14 cellular contexts compared by ENCODE assay signal in genomic region chr18:37395631-37396030, GRCh38.
A peak's percentile ranks its signal among the peaks of the same experiment; 100 is the strongest.
DNase-seq lines count a peak whose midpoint lies in the region; ATAC-seq and TF ChIP-seq lines count a peak whose summit lies in the region.
"Had no signal": no experiment of that assay in that cellular context is flagged by ENCODE, and none has a peak within 500 bp of the region (broad histone marks: within the 10 kb centered on the region; RNA-seq: fewer than 3 reads in every experiment).

No MANE protein-coding gene starts in this region.

- no peak overlapping the region for H2AK5ac ChIP-seq in IMR-90 (ENCODE audit: low read depth, low read length)

- CTCF ChIA-PET in IMR-90 (lab: Yijun Ruan, JAX): no interaction called here

- no peak overlapping the region; the same call in 1 of the 2 replicates for H3K4ac ChIP-seq in IMR-90 (ENCODE audit: low read depth, low read length)

- no peak overlapping the region for H3K4me3 Mint-ChIP-seq in glutamatergic neuron (ENCODE audit: unreplicated experiment)
- peak overlapping the region; percentile 1 for H3K4me3 Mint-ChIP-seq in nephron progenitor cell

- no peak overlapping the region; the same call in 1 of the 2 replicates for H3K18ac ChIP-seq in IMR-90 (ENCODE audit: low read depth, low read length)

- no peak overlapping the region for H3K56ac ChIP-seq in IMR-90 (ENCODE audit: extremely low read depth, insufficient read depth, low read length)

- no peak overlapping the region; the same call in 2 of the 3 replicates for H2BK15ac ChIP-seq in IMR-90 (ENCODE audit: low read depth, low read length)

- H3K27ac Mint-ChIP-seq in glutamatergic neuron (ENCODE audit: unreplicated experiment) (peak overlapping the region; percentile 97), nephron progenitor cell (no peak overlapping the region)
- H3K27ac Mint-ChIP-seq: CD4-positive, alpha-beta memory T cell had no signal

- H3K9me1 ChIP-seq in IMR-90 (ENCODE audit: insufficient read depth, low read length): peaks cover 3% of the 10 kb centered on the region; the same call in 1 of the 2 replicates

- H3K4me1 Mint-ChIP-seq in glutamatergic neuron (ENCODE audit: low read depth, unreplicated experiment) (peaks cover 50% of the 10 kb centered on the region), nephron progenitor cell (peaks cover 44% of the 10 kb centered on the region)

- no peak overlapping the region for H3K9ac ChIP-seq in IMR-90 (ENCODE audit: low read depth, low read length)
- H3K9ac ChIP-seq: GM23248 had no signal

- DNase-seq in IMR-90 (no peak), glutamatergic neuron (no peak), nephron progenitor cell (no peak)
- DNase-seq: BE2C; CD4-positive, alpha-beta memory T cell; GF-D8; GM23248 had no signal

- dilution Hi-C loops in IMR-90 (cut with HindIII; ENCODE audit: low sequenced_read_pairs, unreplicated experiment): no loop called here

- no peak overlapping the region for H4K5ac ChIP-seq in IMR-90 (ENCODE audit: low read depth, low read length)

- no peaks in the 10 kb centered on the region for H3K36me3 ChIP-seq in IMR-90 (ENCODE audit: control insufficient read depth, insufficient read depth, low read length)
- H3K36me3 ChIP-seq: BE2C had no signal

- H3K14ac ChIP-seq in IMR-90 (replicated peaks; ENCODE audit: low read depth, low read length): no peak overlapping the region

- no peaks in the 10 kb centered on the region for H3K79me1 ChIP-seq in IMR-90 (ENCODE audit: low read depth in 1 of 2, low read length in 2 of 2)

- H3K27ac ChIP-seq in IMR-90 (ENCODE audit: insufficient read depth, low read length) (no peak overlapping the region), temporal lobe (ENCODE audit: low read depth, low read length) (peak overlapping the region; percentile 19)
- H3K27ac ChIP-seq: A549, C4-2B, GM23248 had no signal

- H2AK9ac ChIP-seq in IMR-90 (replicated peaks; ENCODE audit: low read depth, low read length, poor library complexity): no peak overlapping the region

- no peak overlapping the region for H3K23ac ChIP-seq in IMR-90 (ENCODE audit: low read depth, low read length)

- WGBS in IMR-90 (ENCODE audit: extremely low coverage in 2 of 2, insufficient read length in 1 of 2), 2 experiments: no CpG with 5 or more reads among the region's 4 CpGs

- TF ChIP-seq RAD21 in IMR-90 (IDR thresholded peaks at IDR 0.05; ENCODE audit: low read length): no peak

- H2BK20ac ChIP-seq in IMR-90 (ENCODE audit: low read depth, low read length): 0 out of 2 replicates have a peak overlapping the region, but pooled peaks have one; percentile 29

- no TSS peak for BruUV-seq in IMR-90 (replicated peaks; lab: Mats Ljungman, UMichigan)

- H3K9me3 Mint-ChIP-seq in glutamatergic neuron (ENCODE audit: unreplicated experiment) (peaks cover 16% of the 10 kb centered on the region), nephron progenitor cell (peaks cover 4% of the 10 kb centered on the region)

- intact Hi-C loops in IMR-90 (cut with micrococcal nuclease): loop anchor here (2.0 kb wide), 1 partner anchor 81 kb away; no protein-coding TSS in a partner anchor

- H2AFZ ChIP-seq in IMR-90 (replicated peaks; ENCODE audit: low read length, poor library complexity): no peak overlapping the region
- H2AFZ ChIP-seq: GM23248 had no signal

- H3K27me3 Mint-ChIP-seq in glutamatergic neuron (ENCODE audit: unreplicated experiment) (peaks cover 21% of the 10 kb centered on the region), nephron progenitor cell (ENCODE audit: low read depth, poor library complexity) (peaks cover 20% of the 10 kb centered on the region)

- in situ Hi-C loops in IMR-90 (cut with MboI; ENCODE audit: low sequenced_read_pairs): loop anchor here (10.0 kb wide), 1 partner anchor 49 kb away; no protein-coding TSS in a partner anchor

- H2BK120ac ChIP-seq in IMR-90 (ENCODE audit: low read depth, low read length): no peak overlapping the region

- no peaks in the 10 kb centered on the region for H3K9me3 ChIP-seq in IMR-90 (ENCODE audit: control insufficient read depth, insufficient read depth, low read length)
- H3K9me3 ChIP-seq: A549, BE2C had no signal

- no peak overlapping the region for H2BK5ac ChIP-seq in IMR-90 (ENCODE audit: low read depth, low read length, poor library complexity, severe bottlenecking)

- no peak overlapping the region for H3K4me2 ChIP-seq in IMR-90 (ENCODE audit: low read depth, low read length)
- H3K4me2 ChIP-seq: A549 had no signal

- TF ChIP-seq CTCF in IMR-90 (conservative IDR thresholded peaks at IDR 0.05; ENCODE audit: low read depth, low read length) (no peak), glutamatergic neuron (IDR thresholded peaks at IDR 0.05; ENCODE audit: partially characterized antibody, unreplicated experiment) (no peak), nephron progenitor cell (IDR thresholded peaks at IDR 0.05) (no peak)

- peaks cover 20% of the 10 kb centered on the region for H3K4me1 ChIP-seq in IMR-90 (ENCODE audit: control insufficient read depth, insufficient read depth, low read length)
- H3K4me1 ChIP-seq: A549, BE2C had no signal

- no peak for ATAC-seq in IMR-90 (ENCODE audit: low read depth)
- ATAC-seq in GM18873 (IDR thresholded peaks at IDR 0.05; ENCODE audit: low FRiP score, unreplicated experiment): no peak
- ATAC-seq in HG02885 (IDR thresholded peaks at IDR 0.05; ENCODE audit: poor library complexity, unreplicated experiment): no peak
- no peak for ATAC-seq in HG03025 (IDR thresholded peaks at IDR 0.05; ENCODE audit: low FRiP score, unreplicated experiment)
- ATAC-seq: A549, HCT116 had no signal

- POLR2A ChIA-PET in IMR-90 (lab: Charles Lee; ENCODE audit: unreplicated experiment): no interaction called here

- H3K36me3 Mint-ChIP-seq in glutamatergic neuron (ENCODE audit: unreplicated experiment) (no peaks in the 10 kb centered on the region), nephron progenitor cell (ENCODE audit: low read depth) (no peaks in the 10 kb centered on the region)
- H3K36me3 Mint-ChIP-seq: CD4-positive, alpha-beta memory T cell had no signal

- no peak overlapping the region for H4K8ac ChIP-seq in IMR-90 (ENCODE audit: low read depth in 2 of 2, low read length in 2 of 2)

- no peaks in the 10 kb centered on the region for H4K20me1 ChIP-seq in IMR-90 (ENCODE audit: insufficient read depth, low read length)

- H3K27me3 ChIP-seq in IMR-90 (ENCODE audit: control insufficient read depth, insufficient read depth, low read length): peaks cover 4% of the 10 kb centered on the region; the same call in 1 of the 2 replicates
- H3K27me3 ChIP-seq: BE2C had no signal

- H4K91ac ChIP-seq in IMR-90 (ENCODE audit: insufficient read depth, low read depth, low read length): no peak overlapping the region

- TF ChIP-seq POLR2A in IMR-90 (IDR thresholded peaks at IDR 0.05; ENCODE audit: low read depth, low read length): no peak

- no peak overlapping the region for H3K4me3 ChIP-seq in IMR-90 (ENCODE audit: insufficient read depth, low read depth, low read length)
- H3K4me3 ChIP-seq: A549, GM23248 had no signal

TF ChIP-seq in IMR-90, 13 proteins besides CTCF, POLR2A, EP300 and RAD21:
- TF ChIP-seq RCOR1 (IDR thresholded peaks at IDR 0.05; ENCODE audit: insufficient replicate concordance, low read length): no peak
- no peak for TF ChIP-seq USF2 (IDR thresholded peaks at IDR 0.05; ENCODE audit: low read depth, low read length)
- TF ChIP-seq RFX5 (IDR thresholded peaks at IDR 0.05; ENCODE audit: low read depth, low read length): no peak
- no peak for TF ChIP-seq MAFK (IDR thresholded peaks at IDR 0.05; ENCODE audit: low read depth, low read length)
- TF ChIP-seq FOS (IDR thresholded peaks at IDR 0.05; ENCODE audit: low read depth, low read length): no peak
- no peak for TF ChIP-seq MAZ (IDR thresholded peaks at IDR 0.05; ENCODE audit: borderline replicate concordance, low read depth, low read length)
- TF ChIP-seq BHLHE40 (IDR thresholded peaks at IDR 0.05; ENCODE audit: low read depth, low read length): no peak
- no peak for TF ChIP-seq CHD1 (IDR thresholded peaks at IDR 0.05; ENCODE audit: low read depth, low read length)
- no peak for TF ChIP-seq NFE2L2 (IDR thresholded peaks at IDR 0.05; ENCODE audit: low read depth, low read length)
- no peak for TF ChIP-seq CEBPB (IDR thresholded peaks at IDR 0.05; ENCODE audit: low read depth, low read length)
- TF ChIP-seq SMC3 (IDR thresholded peaks at IDR 0.05; ENCODE audit: low read depth, low read length): no peak
- no peak for TF ChIP-seq MXI1 (IDR thresholded peaks at IDR 0.05; ENCODE audit: borderline replicate concordance, low read depth, low read length)
- TF ChIP-seq ELK1 (IDR thresholded peaks at IDR 0.05; ENCODE audit: borderline replicate concordance, low read depth, low read length): no peak
